Comparison of ENCODE assay signal across 26 cellular contexts in genomic region chr1:114076308-114076707, GRCh38.
A peak's percentile ranks its signal among the peaks of the same experiment; 100 is the strongest.
DNase-seq lines count a peak whose midpoint lies in the region; ATAC-seq, FAIRE-seq and TF ChIP-seq lines count a peak whose summit lies in the region.
"Had no signal": no experiment of that assay in that cellular context is flagged by ENCODE, and none has a peak within 500 bp of the region (broad histone marks: within the 10 kb centered on the region; RNA-seq: fewer than 3 reads in every experiment).

No MANE protein-coding gene starts in this region.

- no TSS peak for BruUV-seq in K562 (replicated peaks; lab: Mats Ljungman, UMichigan)

- 17% methylated on average over 4 of the region's 4 CpGs for WGBS in K562 (ENCODE audit: insufficient coverage, low coverage, missing lambda C conversion rate)

- H3K27ac ChIP-seq in K562 (ENCODE audit: extremely low read depth, low read depth, low read length) = no peak overlapping the region
- H3K27ac ChIP-seq: esophagus muscularis mucosa, Peyer's patch, transverse colon had no signal

- peaks cover 13 to 29% of the 10 kb centered on the region in 2 experiments; a peak in 4 of 5 replicates for H3K4me1 ChIP-seq in K562 (replicated peaks in 1 of 2; ENCODE audit: control insufficient read depth in 2 of 2, insufficient read depth in 2 of 2, low read length in 2 of 2)
- H3K4me1 ChIP-seq: BE2C, Peyer's patch had no signal

- intact Hi-C loops in K562 (cut with micrococcal nuclease) = no loop called here

- no peak for FAIRE-seq in K562 (lab: Jason Lieb, UNC)
- FAIRE-seq in GM19239 (lab: Jason Lieb, UNC) = no peak
- FAIRE-seq: endometrium, GM12892 had no signal

- DNase-seq in K562 (ENCODE audit: extremely low read depth in 1 of 4, low spot score in 3 of 4) (no peak), myocyte (ENCODE audit: low read depth) (peak; percentile 22), GM19239 (ENCODE audit: insufficient read length, low spot score) (no peak), COR-L47 (lab: John Stamatoyannopoulos, UW) (no peak), KBM-7 (no peak), putamen (ENCODE audit: low spot score) (no peak)
- DNase-seq: activated CD4-positive, alpha-beta T cell treated with anti-CD3 and anti-CD28 coated beads for 36 hours; activated CD8-positive, alpha-beta memory T cell treated with anti-CD3 and anti-CD28 coated beads, Interleukin-2, amount 50 U/mL, for 48 hours; activated CD8-positive, alpha-beta T cell treated with anti-CD3 and anti-CD28 coated beads for 36 hours; activated naive CD4-positive, alpha-beta T cell treated with anti-CD3 and anti-CD28 coated beads for 36 hours; BE2C; DMS153; foreskin fibroblast; IMR-90; mucosa of descending colon; NCI-H2029 treated with DMSO at 0.1 percent for 48 hours; NCI-H524 treated with DMSO at 0.1 percent for 48 hours; Peyer's patch; SIG-M5; transverse colon had no signal

- H3K4me3 ChIP-seq in K562 = no peak overlapping the region
- H3K4me3 ChIP-seq: esophagus muscularis mucosa, mucosa of descending colon, Peyer's patch, transverse colon had no signal

- no peak for TF ChIP-seq EP300 in K562 (IDR thresholded peaks at IDR 0.05; ENCODE audit: low read length)

- H2AFZ ChIP-seq in K562 (ENCODE audit: low read depth, low read length) = peak overlapping the region; percentile 15; the same call in 1 of the 2 replicates

- no peak for TF ChIP-seq RAD21 in K562 (CRISPR knock-in tag; conservative IDR thresholded peaks at IDR 0.05 in 1 of 2, IDR thresholded peaks at IDR 0.05 in 1 of 2)

- CTCF ChIA-PET in K562 (lab: Yijun Ruan, JAX; ENCODE audit: low intra/inter-chr PET ratio) = no interaction called here

- peak; percentile 35 for ATAC-seq in GM18867 (IDR thresholded peaks at IDR 0.05; ENCODE audit: unreplicated experiment)
- ATAC-seq in HG02870 (IDR thresholded peaks at IDR 0.05; ENCODE audit: unreplicated experiment) = peak; percentile 38
- no peak for ATAC-seq in K562
- ATAC-seq: activated CD4-positive, alpha-beta T cell treated with anti-CD3 and anti-CD28 coated beads for 36 hours; activated CD8-positive, alpha-beta T cell treated with anti-CD3 and anti-CD28 coated beads for 36 hours; mucosa of descending colon; stimulated activated effector memory CD8-positive, alpha-beta T cell treated with anti-CD3 and anti-CD28 coated beads, Interleukin-12 subunit alpha, Interleukin-12 subunit beta, amount 100 ng/mL, for 72 hours had no signal

- H4K20me1 ChIP-seq in K562 (replicated peaks; ENCODE audit: control insufficient read depth, insufficient read depth, low read length) = no peaks in the 10 kb centered on the region

- TF ChIP-seq CTCF in K562 (IDR thresholded peaks at IDR 0.05 in 2 of 3, conservative IDR thresholded peaks at IDR 0.05 in 1 of 3; ENCODE audit: insufficient read depth in 2 of 3, low read depth in 1 of 3, low read length in 3 of 3) = no peak

- no peak overlapping the region for H3K4me2 ChIP-seq in K562 (ENCODE audit: insufficient read depth, low read length)

- H3K9ac ChIP-seq in K562 (ENCODE audit: insufficient read depth in 1 of 2, low read depth in 2 of 2, low read length in 2 of 2) = no peak overlapping the region

- H3K27me3 ChIP-seq in K562 (ENCODE audit: control insufficient read depth in 2 of 2, insufficient read depth in 2 of 2, low read length in 2 of 2) = peaks cover 0 to 6% of the 10 kb centered on the region in 2 experiments; a peak in 1 of 5 replicates
- H3K27me3 ChIP-seq: esophagus muscularis mucosa, Peyer's patch, transverse colon had no signal

- in situ Hi-C loops in K562 (cut with MboI) = no loop called here
- in situ Hi-C loops in KBM-7 (cut with MboI; ENCODE audit: low pct_unique_long_range_greater_than_20kb, low sequenced_read_pairs) = no loop called here

- POLR2A ChIA-PET in K562 (lab: Yijun Ruan, JAX) = interaction anchor here (0.6 kb wide), 1 partner anchor 101 kb away, joined by 3 read pairs; no protein-coding TSS in a partner anchor

- no peak for TF ChIP-seq POLR2A in K562 (conservative IDR thresholded peaks at IDR 0.05)

- H3K9me1 ChIP-seq in K562 (ENCODE audit: control insufficient read depth, insufficient read depth, low read length) = no peaks in the 10 kb centered on the region

- no peaks in the 10 kb centered on the region for H3K36me3 ChIP-seq in K562 (ENCODE audit: control insufficient read depth, insufficient read depth, low read length)
- H3K36me3 ChIP-seq: BE2C, esophagus muscularis mucosa, Peyer's patch, transverse colon had no signal

- no peaks in the 10 kb centered on the region; the same call in 1 of the 2 replicates for H3K9me3 ChIP-seq in K562 (replicated peaks; ENCODE audit: control insufficient read depth, insufficient read depth, low read depth, low read length)
- H3K9me3 ChIP-seq: BE2C had no signal

- no peaks in the 10 kb centered on the region for H3K79me2 ChIP-seq in K562 (ENCODE audit: control insufficient read depth, insufficient read depth, low read length)

TF ChIP-seq in K562, 482 proteins besides CTCF, POLR2A, EP300 and RAD21:
- TF ChIP-seq ZNF121 (CRISPR knock-in tag; conservative IDR thresholded peaks at IDR 0.05) (no peak), RBM17 (IDR thresholded peaks at IDR 0.05; ENCODE audit: borderline replicate concordance, low read depth, low read length) (no peak), CBX2 (IDR thresholded peaks at IDR 0.05; ENCODE audit: insufficient read depth, low read length, poor library complexity, severe bottlenecking) (no peak), E2F4 (CRISPR knock-in tag; IDR thresholded peaks at IDR 0.05; ENCODE audit: low read depth) (no peak), SAFB2 (IDR thresholded peaks at IDR 0.05; ENCODE audit: borderline replicate concordance, low read depth, low read length, severe bottlenecking) (no peak), ZC3H11A (IDR thresholded peaks at IDR 0.05; ENCODE audit: low read depth, low read length) (no peak), BRD4 (IDR thresholded peaks at IDR 0.05) (no peak), RUNX1 (IDR thresholded peaks at IDR 0.05; ENCODE audit: low read depth) (no peak), GATAD2B (IDR thresholded peaks at IDR 0.05; ENCODE audit: borderline replicate concordance) (no peak), NBN (IDR thresholded peaks at IDR 0.05; ENCODE audit: low read depth) (no peak), STAT5B (CRISPR knock-in tag; IDR thresholded peaks at IDR 0.05) (no peak)
- TF ChIP-seq, protein P1, sequence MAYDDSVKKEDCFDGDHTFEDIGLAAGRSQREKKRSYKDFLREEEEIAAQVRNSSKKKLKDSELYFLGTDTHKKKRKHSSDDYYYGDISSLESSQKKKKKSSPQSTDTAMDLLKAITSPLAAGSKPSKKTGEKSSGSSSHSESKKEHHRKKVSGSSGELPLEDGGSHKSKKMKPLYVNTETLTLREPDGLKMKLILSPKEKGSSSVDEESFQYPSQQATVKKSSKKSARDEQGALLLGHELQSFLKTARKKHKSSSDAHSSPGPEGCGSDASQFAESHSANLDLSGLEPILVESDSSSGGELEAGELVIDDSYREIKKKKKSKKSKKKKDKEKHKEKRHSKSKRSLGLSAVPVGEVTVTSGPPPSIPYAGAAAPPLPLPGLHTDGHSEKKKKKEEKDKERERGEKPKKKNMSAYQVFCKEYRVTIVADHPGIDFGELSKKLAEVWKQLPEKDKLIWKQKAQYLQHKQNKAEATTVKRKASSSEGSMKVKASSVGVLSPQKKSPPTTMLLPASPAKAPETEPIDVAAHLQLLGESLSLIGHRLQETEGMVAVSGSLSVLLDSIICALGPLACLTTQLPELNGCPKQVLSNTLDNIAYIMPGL (CRISPR knock-in tag; IDR thresholded peaks at IDR 0.05) = no peak
